Comparison of ENCODE assay signal across 8 cellular contexts in the genomic region with DNA sequence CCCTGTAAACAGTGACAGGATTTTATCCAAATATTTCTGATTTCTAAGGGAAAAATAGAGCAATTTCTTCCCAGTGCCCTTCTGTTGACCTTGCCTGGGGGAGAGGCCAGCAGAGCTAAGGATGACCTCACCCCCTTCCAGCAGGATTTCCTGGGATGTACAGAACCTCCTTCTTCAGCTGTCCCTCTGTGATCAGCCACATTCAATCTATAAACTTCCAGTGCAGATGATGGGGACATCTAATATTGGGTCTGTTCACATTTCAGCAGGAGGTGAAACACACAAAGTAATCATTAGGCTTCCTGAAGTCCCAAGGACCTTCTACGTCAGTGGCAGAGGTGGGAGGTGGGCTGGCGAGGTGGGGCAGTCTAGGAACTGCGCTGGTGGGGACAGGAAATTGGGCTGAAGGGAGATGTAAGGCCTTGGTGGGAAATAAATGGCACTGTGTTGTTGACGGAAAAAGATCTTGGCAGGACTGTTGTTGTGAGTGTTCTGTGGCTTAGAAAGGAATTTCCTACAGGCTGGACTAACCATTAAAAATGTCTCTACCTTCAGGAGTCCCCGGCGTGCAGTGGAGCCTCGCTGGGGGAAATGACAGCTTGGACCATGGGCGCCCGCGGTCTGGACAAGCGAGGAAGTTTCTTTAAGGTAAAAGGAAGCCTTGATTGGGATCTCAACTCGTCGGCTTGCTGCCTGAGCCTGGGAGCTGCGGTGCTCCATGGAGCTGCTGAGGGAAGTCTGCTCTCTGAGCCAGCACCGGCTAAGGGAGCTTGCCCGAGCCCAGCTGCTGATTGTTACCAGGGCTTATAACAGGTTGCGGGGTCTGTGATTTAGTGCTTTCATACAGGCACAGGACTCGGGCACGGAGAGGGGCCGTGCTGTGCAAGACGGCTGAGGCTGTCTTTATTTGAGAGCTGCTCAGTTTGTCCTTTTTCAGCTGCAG.
A peak's percentile ranks its signal among the peaks of the same experiment; 100 is the strongest.
DNase-seq lines count a peak whose midpoint lies in the region; ATAC-seq and TF ChIP-seq lines count a peak whose summit lies in the region.

No MANE protein-coding gene starts in this region.

- H3K36me3 ChIP-seq in right lobe of liver (peaks cover 0 to 11% (median 0%) of the 10 kb centered on the region in 4 donors), thymus (ENCODE audit: control insufficient read depth, insufficient read depth) (no peaks in the 10 kb centered on the region), OCI-LY7 (ENCODE audit: insufficient read depth, low read length) (no peaks in the 10 kb centered on the region)

- H3K27ac ChIP-seq in cingulate gyrus (ENCODE audit: low read depth, low read length) (peak overlapping the region; percentile 94), right lobe of liver (peak overlapping the region; percentile 53 to 87 (median 57)), thymus (ENCODE audit: low read depth) (peak overlapping the region; percentile 49), OCI-LY7 (ENCODE audit: low read depth, low read length, poor library complexity, severe bottlenecking) (no peak overlapping the region)

- TF ChIP-seq POLR2A in right lobe of liver (IDR thresholded peaks at IDR 0.05) = no peak

- H3K9me3 ChIP-seq in right lobe of liver (no peaks in the 10 kb centered on the region), thymus (ENCODE audit: control insufficient read depth) (no peaks in the 10 kb centered on the region), OCI-LY7 (ENCODE audit: low read length) (no peaks in the 10 kb centered on the region)

- no peaks in the 10 kb centered on the region for H3K79me2 ChIP-seq in OCI-LY7 (ENCODE audit: insufficient read depth, low read depth, low read length)

- H3K4me1 ChIP-seq in right lobe of liver = peaks cover 0 to 58% (median 8%) of the 10 kb centered on the region in 4 donors
- no peaks in the 10 kb centered on the region for H3K4me1 ChIP-seq in thymus (ENCODE audit: control insufficient read depth, insufficient read depth, low read length)
- no peaks in the 10 kb centered on the region for H3K4me1 ChIP-seq in OCI-LY7 (ENCODE audit: insufficient read depth, low read length, poor library complexity, severe bottlenecking)

- peak in 3 of 4 donors; percentile 3 to 57 (median 4) for ATAC-seq in right lobe of liver
- ATAC-seq in GM21423 (IDR thresholded peaks at IDR 0.05; ENCODE audit: unreplicated experiment) = no peak
- no peak for ATAC-seq in HG03175 (IDR thresholded peaks at IDR 0.05; ENCODE audit: unreplicated experiment)
- no peak for ATAC-seq in GM18867 (IDR thresholded peaks at IDR 0.05; ENCODE audit: unreplicated experiment)

- no peaks in the 10 kb centered on the region for H4K20me1 ChIP-seq in OCI-LY7 (ENCODE audit: insufficient read depth, low read length)

- DNase-seq in LNCaP clone FGC (ENCODE audit: low read depth) = no peak
- peak in 1 of 3 donors; percentile 49 for DNase-seq in right lobe of liver
- DNase-seq in OCI-LY7 (ENCODE audit: low spot score) = no peak

- intact Hi-C loops in right lobe of liver (cut with DNase I) = no loop called here
- intact Hi-C loops in OCI-LY7 (cut with micrococcal nuclease; ENCODE audit: unreplicated experiment) = loop anchor here (5.0 to 10.0 kb wide), 2 partner anchors 102 to 194 kb away; no protein-coding TSS in a partner anchor

- BruUV-seq in OCI-LY7 (replicated peaks; lab: Mats Ljungman, UMichigan) = no TSS peak

- TF ChIP-seq CTCF in LNCaP clone FGC (IDR thresholded peaks at IDR 0.05; ENCODE audit: control insufficient read depth, extremely low read depth, insufficient read depth) (no peak), right lobe of liver (IDR thresholded peaks at IDR 0.05) (no peak), OCI-LY7 (conservative IDR thresholded peaks at IDR 0.05; ENCODE audit: low read length) (no peak)

- H3K27me3 ChIP-seq in right lobe of liver = no peaks in the 10 kb centered on the region
- no peaks in the 10 kb centered on the region for H3K27me3 ChIP-seq in thymus (ENCODE audit: control insufficient read depth, insufficient read depth)

- no peak overlapping the region for H3K4me2 ChIP-seq in OCI-LY7 (ENCODE audit: low read length)

- CTCF ChIA-PET in OCI-LY7 (lab: Charles Lee; ENCODE audit: unreplicated experiment) = no interaction called here

- H3K4me3 ChIP-seq in LNCaP clone FGC (ENCODE audit: low read depth, low read length) (peak overlapping the region; percentile 39), right lobe of liver (peak overlapping the region in 2 of 3 donors; percentile 10 to 22), thymus (ENCODE audit: low read length) (no peak overlapping the region), OCI-LY7 (ENCODE audit: low read depth, low read length, poor library complexity, severe bottlenecking) (no peak overlapping the region)

- no peaks in the 10 kb centered on the region for H3K9me2 ChIP-seq in OCI-LY7 (ENCODE audit: insufficient read depth, low read length)

- WGBS in right lobe of liver (ENCODE audit: insufficient coverage, low coverage, low lambda C conversion rate, missing lambda C conversion rate) = 67% methylated on average over 9 of the region's 21 CpGs
- WGBS in thymus = 44% methylated on average over 21 of the region's 21 CpGs

- no peak overlapping the region for H2AFZ ChIP-seq in OCI-LY7 (ENCODE audit: low read length)

- POLR2A ChIA-PET in OCI-LY7 (lab: Charles Lee) = interaction anchor here (0.6 kb wide), 1 partner anchor 23 kb away, joined by 3 read pairs; no protein-coding TSS in a partner anchor

Comparison
In these comparisons a context has a peak if more than half of its experiments do, and no peak if none do; other contexts are left out.
1. H3K4me3 ChIP-seq: peak in LNCaP clone FGC (single experiment) and right lobe of liver (2 of 3); none in thymus (single experiment) and OCI-LY7 (single experiment).
2. ATAC-seq: peak in right lobe of liver (3 of 4); none in GM21423 (single experiment), HG03175 (single experiment) and GM18867 (single experiment).